25 cellular contexts compared by ENCODE assay signal in the genomic region with DNA sequence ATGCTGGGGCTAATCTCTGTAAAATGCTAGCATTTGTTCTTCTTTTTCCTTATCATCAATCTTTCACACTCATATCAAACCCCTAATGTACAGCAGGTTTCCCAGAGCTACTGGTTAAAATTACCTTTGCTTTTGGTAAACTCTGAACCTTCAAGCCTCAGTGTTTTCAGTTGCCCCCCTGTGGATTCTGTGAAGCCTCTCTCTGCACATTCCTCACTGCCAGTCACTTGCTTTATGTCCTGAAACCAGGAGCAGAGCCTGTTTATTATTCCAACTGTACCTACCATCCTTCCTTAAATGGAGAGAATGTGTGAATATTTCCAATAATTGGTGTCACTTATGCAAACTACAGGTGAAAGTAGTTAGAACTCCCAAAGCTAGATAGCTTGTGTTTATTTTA.
DNase-seq lines count a peak whose midpoint lies in the region; FAIRE-seq and TF ChIP-seq lines count a peak whose summit lies in the region.
"Had no signal": no experiment of that assay in that cellular context is flagged by ENCODE, and none has a peak within 500 bp of the region (broad histone marks: within the 10 kb centered on the region; RNA-seq: fewer than 3 reads in every experiment).

No MANE protein-coding gene starts in this region.

- H2BK12ac ChIP-seq in neuronal stem cell (ENCODE audit: low read length), result no peak overlapping the region

- H3K27me3 ChIP-seq in HUES64 (ENCODE audit: insufficient read depth, low read length), result no peaks in the 10 kb centered on the region
- H3K27me3 ChIP-seq in neuronal stem cell (ENCODE audit: control insufficient read depth in 3 of 3, insufficient read depth in 3 of 3, low read depth in 1 of 3, low read length in 3 of 3), result no peaks in the 10 kb centered on the region
- H3K27me3 ChIP-seq: sigmoid colon, stomach, tibial artery had no signal

- H3K36me3 ChIP-seq in HUES64 (ENCODE audit: insufficient read depth, low read length) (no peaks in the 10 kb centered on the region), neuronal stem cell (replicated peaks in 1 of 2; ENCODE audit: control insufficient read depth in 2 of 2, insufficient read depth in 2 of 2, low read length in 2 of 2) (no peaks in the 10 kb centered on the region)

- H3K4ac ChIP-seq in neuronal stem cell (ENCODE audit: low read length), result no peak overlapping the region

- H3K27ac ChIP-seq in HUES64 (ENCODE audit: low read depth, low read length) (peak overlapping the region; percentile 5; the same call in 1 of the 2 replicates), neuronal stem cell (replicated peaks; ENCODE audit: low read length) (no peak overlapping the region)
- H3K27ac ChIP-seq: 22Rv1, parathyroid adenoma, SK-N-MC, stomach, tibial artery had no signal

- H3K23ac ChIP-seq in neuronal stem cell (ENCODE audit: low read depth, low read length, poor library complexity), result no peak overlapping the region

- no peaks in the 10 kb centered on the region for H3K9me3 ChIP-seq in HUES64 (ENCODE audit: insufficient read depth, low read depth, low read length)
- no peaks in the 10 kb centered on the region for H3K9me3 ChIP-seq in neuronal stem cell (replicated peaks in 1 of 2; ENCODE audit: control insufficient read depth in 2 of 2, insufficient read depth in 1 of 2, low read depth in 1 of 2, low read length in 2 of 2)
- H3K9me3 ChIP-seq: sigmoid colon, stomach, tibial artery had no signal

- H4K8ac ChIP-seq in neuronal stem cell (ENCODE audit: low read depth, low read length), result no peak overlapping the region

- peak; percentile 16 for TF ChIP-seq CTCF in epithelial cell of proximal tubule (conservative IDR thresholded peaks at IDR 0.05; ENCODE audit: low read depth, low read length)

- no peaks in the 10 kb centered on the region for H3K79me1 ChIP-seq in neuronal stem cell (ENCODE audit: low read depth, low read length)

- H3K9ac ChIP-seq in HUES64 (ENCODE audit: low read depth, low read length), result no peak overlapping the region
- no peak overlapping the region for H3K9ac ChIP-seq in neuronal stem cell (ENCODE audit: low read depth, low read length, poor library complexity)
- H3K9ac ChIP-seq: parathyroid adenoma had no signal

- peak; percentile 15 for DNase-seq in NCI-H2227 (lab: John Stamatoyannopoulos, UW; ENCODE audit: unreplicated experiment)
- DNase-seq in NCI-H2227 treated with DMSO at 0.1 percent for 48 hours (lab: John Stamatoyannopoulos, UW), result no peak
- DNase-seq in epithelial cell of proximal tubule (ENCODE audit: low read depth), result no peak
- DNase-seq in neuronal stem cell (ENCODE audit: low spot score), result peak; percentile 33
- DNase-seq in NCI-H2029 treated with DMSO at 0.1 percent for 48 hours (lab: John Stamatoyannopoulos, UW), result no peak
- no peak for DNase-seq in urothelium cell line (ENCODE audit: low spot score)
- no peak for DNase-seq in mesenteric fat pad (ENCODE audit: low spot score)
- DNase-seq: activated CD4-positive, alpha-beta T cell treated with anti-CD3 and anti-CD28 coated beads for 48 hours; activated naive CD4-positive, alpha-beta T cell treated with anti-CD3 and anti-CD28 coated beads, Interleukin-2, amount 50 U/mL, for 16 hours; anterior cingulate cortex; caudate nucleus; CD4-positive, alpha-beta T cell; Karpas-422; natural killer cell; NCI-H1436 treated with DMSO at 0.1 percent for 48 hours; NCI-H524; RPMI8226; sigmoid colon; stomach; tibial artery had no signal

- no peak overlapping the region for H3K4me3 ChIP-seq in HUES64 (ENCODE audit: low read length)
- no peak overlapping the region for H3K4me3 ChIP-seq in epithelial cell of proximal tubule (ENCODE audit: low read depth, low read length)
- H3K4me3 ChIP-seq in neuronal stem cell (ENCODE audit: low read length in 2 of 2), result no peak overlapping the region
- H3K4me3 ChIP-seq: sigmoid colon, SK-N-MC, stomach, tibial artery had no signal

- H3K14ac ChIP-seq in neuronal stem cell (ENCODE audit: low read length), result no peak overlapping the region

- H3K4me2 ChIP-seq in neuronal stem cell (ENCODE audit: insufficient read depth, low read length, poor library complexity, severe bottlenecking), result no peak overlapping the region

- no peak overlapping the region for H2BK15ac ChIP-seq in neuronal stem cell (ENCODE audit: low read length)

- no peak for FAIRE-seq in urothelium cell line (lab: Jason Lieb, UNC)
- FAIRE-seq: endothelial cell of umbilical vein had no signal

- no peak overlapping the region for H4K91ac ChIP-seq in neuronal stem cell (ENCODE audit: low read depth, low read length, poor library complexity)

- no peak overlapping the region for H2BK120ac ChIP-seq in neuronal stem cell (ENCODE audit: low read depth, low read length)

- no peak overlapping the region for H2BK5ac ChIP-seq in neuronal stem cell (ENCODE audit: low read length)

- no peak overlapping the region for H3K18ac ChIP-seq in neuronal stem cell (ENCODE audit: low read length)

- H2AK5ac ChIP-seq in neuronal stem cell (ENCODE audit: low read depth, low read length), result no peak overlapping the region

- H3K4me1 ChIP-seq in HUES64 (ENCODE audit: insufficient read depth, low read length) (peaks cover 25% of the 10 kb centered on the region), neuronal stem cell (ENCODE audit: control insufficient read depth in 2 of 2, insufficient read depth in 1 of 2, low read depth in 1 of 2, low read length in 2 of 2) (peaks cover 4 to 39% of the 10 kb centered on the region in 2 donors)
- H3K4me1 ChIP-seq: parathyroid adenoma had no signal

- H2AFZ ChIP-seq in neuronal stem cell (ENCODE audit: low read length), result no peak overlapping the region
- H2AFZ ChIP-seq: parathyroid adenoma had no signal

Comparison
In these comparisons a context has a peak if more than half of its experiments do, and no peak if none do; other contexts are left out.
1. DNase-seq: peak in NCI-H2227 (single experiment) and neuronal stem cell (single experiment); none in NCI-H2227 treated with DMSO at 0.1 percent for 48 hours (single experiment), epithelial cell of proximal tubule (single experiment), NCI-H2029 treated with DMSO at 0.1 percent for 48 hours (single experiment), urothelium cell line (single experiment) and mesenteric fat pad (single experiment).